Comparison of ENCODE assay signal across 18 cellular contexts in genomic region chr6:123849406-123849805, GRCh38. TPM values are rescaled to one million over a fixed set of nuclear protein-coding genes. Genes with fewer than 3 reads are reported as not detected.
A peak's percentile ranks its signal among the peaks of the same experiment; 100 is the strongest.
DNase-seq lines count a peak whose midpoint lies in the region; ATAC-seq and TF ChIP-seq lines count a peak whose summit lies in the region.
"Had no signal": no experiment of that assay in that cellular context is flagged by ENCODE, and none has a peak within 500 bp of the region (broad histone marks: within the 10 kb centered on the region; RNA-seq: fewer than 3 reads in every experiment).

No MANE protein-coding gene starts in this region.

- no peaks in the 10 kb centered on the region for H3K27me3 Mint-ChIP-seq in activated T-helper 17 cell treated with anti-CD3 and anti-CD28 coated beads, Interleukin-2, amount 50 U/mL, for 72 hours
- H3K27me3 Mint-ChIP-seq: CD4-positive, alpha-beta memory T cell had no signal

- no peaks in the 10 kb centered on the region for H3K36me3 Mint-ChIP-seq in activated T-helper 17 cell treated with anti-CD3 and anti-CD28 coated beads, Interleukin-2, amount 50 U/mL, for 72 hours (ENCODE audit: low read depth)
- H3K36me3 Mint-ChIP-seq: CD4-positive, alpha-beta memory T cell had no signal

- H3K9me3 ChIP-seq in HEK293 (ENCODE audit: control insufficient read depth, insufficient read depth, low read depth, low read length) = no peaks in the 10 kb centered on the region

- CTCF ChIA-PET in HEK293 (lab: Yijun Ruan, JAX) = interaction anchor here (1.3 to 1.6 kb wide), 2 partner anchors 9 to 48 kb away, joined by 3 to 4 read pairs; no protein-coding TSS in a partner anchor

- ATAC-seq in activated T-helper 17 cell treated with anti-CD3 and anti-CD28 coated beads, Interleukin-2, amount 50 U/mL, for 72 hours (replicated peaks) = no peak

- H3K36me3 ChIP-seq in HEK293 (ENCODE audit: control insufficient read depth in 2 of 2, insufficient read depth in 1 of 2, low read length in 2 of 2) = no peaks in the 10 kb centered on the region

- H3K4me3 ChIP-seq in HEK293 (ENCODE audit: low read depth, low read length) = no peak overlapping the region

- H3K4me3 Mint-ChIP-seq in activated T-helper 17 cell treated with anti-CD3 and anti-CD28 coated beads, Interleukin-2, amount 50 U/mL, for 72 hours = no peak overlapping the region
- H3K4me3 Mint-ChIP-seq: CD4-positive, alpha-beta memory T cell had no signal

- intact Hi-C loops in head of caudate nucleus (cut with DNase I) = no loop called here

- DNase-seq in head of caudate nucleus (peak in 41 of 42 donors; percentile 10 to 89 (median 55)), iPS-NIHi11 (ENCODE audit: low spot score) (peak; percentile 6), SHP77 (lab: John Stamatoyannopoulos, UW) (no peak)
- no peak for DNase-seq in stimulated activated CD8-positive, alpha-beta memory T cell treated with anti-CD3 and anti-CD28 coated beads, Interleukin-4, amount 100 ng/mL, for 48 hours
- DNase-seq: C1 segment of cervical spinal cord; Calu3; CD4-positive, alpha-beta memory T cell; COR-L47; DMS53; DMS79 treated with DMSO at 0.1 percent for 48 hours; GF-D8; H7; HCEC 1CT had no signal

- H3K4me1 ChIP-seq in HEK293 (ENCODE audit: control insufficient read depth, insufficient read depth, low read length) = no peaks in the 10 kb centered on the region; the same call in 1 of the 2 replicates

- H3K27ac ChIP-seq in HEK293 (ENCODE audit: extremely low read depth, low read depth, low read length) = no peak overlapping the region

- H3K4me1 Mint-ChIP-seq in activated T-helper 17 cell treated with anti-CD3 and anti-CD28 coated beads, Interleukin-2, amount 50 U/mL, for 72 hours = no peaks in the 10 kb centered on the region
- H3K4me1 Mint-ChIP-seq: CD4-positive, alpha-beta memory T cell had no signal

- H3K9me3 Mint-ChIP-seq in activated T-helper 17 cell treated with anti-CD3 and anti-CD28 coated beads, Interleukin-2, amount 50 U/mL, for 72 hours = no peaks in the 10 kb centered on the region

- no peak for TF ChIP-seq CTCF in HEK293 (tag by site-specific recombination; IDR thresholded peaks at IDR 0.05)

- POLR2A ChIA-PET in HEK293 (lab: Yijun Ruan, JAX) = no interaction called here

- H3K27ac Mint-ChIP-seq in activated T-helper 17 cell treated with anti-CD3 and anti-CD28 coated beads, Interleukin-2, amount 50 U/mL, for 72 hours = no peak overlapping the region
- H3K27ac Mint-ChIP-seq: CD4-positive, alpha-beta memory T cell had no signal

TF ChIP-seq in HEK293, 187 proteins besides CTCF, POLR2A, EP300 and RAD21:
- no peak for TF ChIP-seq ZNF211 (tag by site-specific recombination; IDR thresholded peaks at IDR 0.05; ENCODE audit: low read depth)
- no peak for TF ChIP-seq BCL6B (tag by site-specific recombination; IDR thresholded peaks at IDR 0.05)
- TF ChIP-seq HIC1 (tag by site-specific recombination; IDR thresholded peaks at IDR 0.05) = no peak
- no peak for TF ChIP-seq ZNF202 (tag by site-specific recombination; IDR thresholded peaks at IDR 0.05; ENCODE audit: borderline replicate concordance)
- no peak for TF ChIP-seq EGR2 (tag by site-specific recombination; IDR thresholded peaks at IDR 0.05; ENCODE audit: low read depth)
- TF ChIP-seq ZFHX2 (tag by site-specific recombination; conservative IDR thresholded peaks at IDR 0.05) = peak; percentile 36; the same call in 1 of the 2 replicates

RNA-seq across cellular contexts. Expression of gene NKAIN2, which starts 45.7 kb away (rescaled TPM):
- not detected for total RNA-seq in activated T-helper 17 cell treated with anti-CD3 and anti-CD28 coated beads, Interleukin-2, amount 50 U/mL, for 72 hours
- total RNA-seq: A172; Calu3; CD4-positive, alpha-beta memory T cell; Daoy; G401 had no signal

Comparison
In these comparisons a context has a peak if more than half of its experiments do, and no peak if none do; other contexts are left out.
1. DNase-seq: peak in head of caudate nucleus (41 of 42) and iPS-NIHi11 (single experiment); none in stimulated activated CD8-positive, alpha-beta memory T cell treated with anti-CD3 and anti-CD28 coated beads, Interleukin-4, amount 100 ng/mL, for 48 hours (single experiment) and SHP77 (0 of 2).